Comparison of ENCODE assay signal across 8 cellular contexts in the genomic region with DNA sequence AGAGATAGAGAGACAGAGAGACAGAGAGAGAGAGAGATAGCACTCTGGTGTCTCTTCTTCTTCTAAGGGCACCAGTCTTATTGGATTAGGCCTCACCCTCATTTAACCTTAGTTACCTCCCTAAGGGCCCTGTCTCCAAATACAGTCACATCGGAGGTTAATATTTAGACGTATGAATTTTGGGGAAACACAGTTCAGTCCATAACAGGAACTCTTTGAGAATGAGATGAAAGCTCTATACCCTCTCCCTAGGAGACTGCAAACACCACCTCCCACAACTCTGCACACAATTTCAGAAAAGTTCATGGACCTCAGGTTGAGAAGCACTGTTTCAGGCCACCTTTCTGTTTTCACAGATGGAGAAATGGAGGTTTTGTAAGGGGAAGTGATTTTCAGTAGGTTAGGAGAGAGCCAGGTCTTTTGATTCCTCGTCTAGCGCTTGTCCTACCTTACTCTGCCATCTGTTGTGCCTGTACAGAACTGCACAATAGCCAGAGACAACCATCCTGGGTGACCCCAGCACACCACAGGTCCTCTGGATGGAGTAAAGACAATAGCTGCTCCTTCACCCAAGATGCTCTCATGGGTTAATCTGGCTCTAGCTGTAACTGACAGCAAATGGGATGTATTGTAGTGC. TPM values are rescaled to one million over a fixed set of nuclear protein-coding genes. Genes with fewer than 3 reads are reported as not detected.
DNase-seq lines count a peak whose midpoint lies in the region; FAIRE-seq and TF ChIP-seq lines count a peak whose summit lies in the region.

No MANE protein-coding gene starts in this region.

- peak; percentile 97 for FAIRE-seq in GM12891 (lab: Jason Lieb, UNC)

- DNase-seq in GM12891 (ENCODE audit: insufficient read length, low spot score) (no peak), GM20000 (ENCODE audit: low spot score) (peak; percentile 50), Kasumi-1 (lab: John Stamatoyannopoulos, UW) (peak; percentile 44), colonic mucosa (peak; percentile 41), putamen (ENCODE audit: low spot score) (no peak), NCI-H774 (lab: John Stamatoyannopoulos, UW) (no peak), MG63 (no peak)
- DNase-seq in activated effector memory CD4-positive, alpha-beta T cell treated with anti-CD3 and anti-CD28 coated beads, Interleukin-2, amount 50 U/mL, for 16 hours: no peak

- TF ChIP-seq CTCF in GM20000 (IDR thresholded peaks at IDR 0.05; ENCODE audit: extremely low read depth, missing control alignments): peak; percentile 40
- TF ChIP-seq CTCF in colonic mucosa (IDR thresholded peaks at IDR 0.05): no peak

- H3K9me3 ChIP-seq in colonic mucosa: no peaks in the 10 kb centered on the region
- no peaks in the 10 kb centered on the region for H3K9me3 ChIP-seq in MG63

- no peak overlapping the region for H3K9ac ChIP-seq in colonic mucosa (ENCODE audit: low read depth in 2 of 2, low read length in 2 of 2)

- no peaks in the 10 kb centered on the region for H3K4me1 ChIP-seq in colonic mucosa

- no peaks in the 10 kb centered on the region for H3K27me3 ChIP-seq in colonic mucosa
- no peaks in the 10 kb centered on the region for H3K27me3 ChIP-seq in MG63

- no peaks in the 10 kb centered on the region for H3K36me3 ChIP-seq in colonic mucosa
- no peaks in the 10 kb centered on the region for H3K36me3 ChIP-seq in MG63

- H3K27ac ChIP-seq in colonic mucosa: no peak overlapping the region

- intact Hi-C loops in colonic mucosa (cut with DNase I): loop anchor here (5.0 kb wide), 2 partner anchors 33 to 218 kb away; a partner anchor contains a TSS

- TF ChIP-seq POLR2A in GM12891 (IDR thresholded peaks at IDR 0.05; ENCODE audit: low read depth, low read length): no peak

- H3K4me3 ChIP-seq in colonic mucosa: no peak overlapping the region
- H3K4me3 ChIP-seq in MG63: no peak overlapping the region

TF ChIP-seq in GM12891, 5 proteins besides CTCF, POLR2A, EP300 and RAD21:
- no peak for TF ChIP-seq PAX5 (IDR thresholded peaks at IDR 0.05; ENCODE audit: insufficient read depth, low read length, severe bottlenecking)
- TF ChIP-seq SPI1 (IDR thresholded peaks at IDR 0.05; ENCODE audit: low read depth, low read length): peak; percentile 65

RNA-seq across cellular contexts. Expression of a gene that starts 32.1 kb away (rescaled TPM):
- 10.0 TPM for polyA plus RNA-seq in GM12891 (2012; ENCODE audit: low read depth, missing spikeins)
- 1 to 10 TPM; 2.1 to 3.9 TPM for total RNA-seq in colonic mucosa
- not detected in 2 replicates for total RNA-seq in MG63 (2014; rRNA removed; shearing (Covaris generic); ENCODE audit: low replicate concordance)

Comparison
In these comparisons a context has a peak if more than half of its experiments do, and no peak if none do; other contexts are left out.
1. DNase-seq: peak in GM20000 (single experiment), Kasumi-1 (2 of 2) and colonic mucosa (single experiment); none in GM12891 (single experiment), putamen (single experiment), activated effector memory CD4-positive, alpha-beta T cell treated with anti-CD3 and anti-CD28 coated beads, Interleukin-2, amount 50 U/mL, for 16 hours (single experiment), NCI-H774 (single experiment) and MG63 (single experiment).